Comparison of ENCODE assay signal across 18 cellular contexts in the genomic region with DNA sequence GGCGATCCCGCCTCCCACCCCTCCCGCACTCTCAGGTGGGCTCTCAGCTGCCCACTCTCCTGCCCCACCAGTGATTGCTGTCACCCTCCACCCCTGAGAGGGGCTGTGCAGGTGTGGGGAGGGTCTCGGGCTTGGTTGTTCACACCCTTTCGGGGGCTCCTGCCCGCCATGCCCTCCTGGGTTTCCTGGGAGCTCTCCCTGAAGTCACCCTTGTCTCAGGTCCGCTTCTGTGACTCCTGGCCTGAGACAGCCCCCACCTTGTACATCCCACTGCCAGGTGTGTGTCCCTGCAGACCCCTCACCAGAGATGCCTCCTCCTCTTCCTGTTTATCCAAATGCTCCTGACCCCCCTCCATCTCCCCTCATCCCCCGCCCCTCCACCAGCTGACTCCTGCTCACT. TPM values are rescaled to one million over a fixed set of nuclear protein-coding genes. Genes with fewer than 3 reads are reported as not detected.
DNase-seq lines count a peak whose midpoint lies in the region; ATAC-seq, FAIRE-seq and TF ChIP-seq lines count a peak whose summit lies in the region.
"Had no signal": no experiment of that assay in that cellular context is flagged by ENCODE, and none has a peak within 500 bp of the region (broad histone marks: within the 10 kb centered on the region; RNA-seq: fewer than 3 reads in every experiment).

No MANE protein-coding gene starts in this region.

- H2AK5ac ChIP-seq in neuronal stem cell (ENCODE audit: low read depth, low read length) = peak overlapping the region; percentile 97

- H3K79me1 ChIP-seq in neuronal stem cell (ENCODE audit: low read depth, low read length) = no peaks in the 10 kb centered on the region

- WGBS in neuronal stem cell (ENCODE audit: extremely low coverage in 2 of 2, insufficient read length in 2 of 2, insufficient replicate concordance in 1 of 2), 2 donors = no CpG with 5 or more reads among the region's 8 CpGs

- no peaks in the 10 kb centered on the region for H3K36me3 ChIP-seq in kidney (ENCODE audit: control insufficient read depth in 1 of 2, insufficient read depth in 2 of 2, low read length in 2 of 2)
- no peaks in the 10 kb centered on the region for H3K36me3 ChIP-seq in neuronal stem cell (replicated peaks in 1 of 2; ENCODE audit: control insufficient read depth in 2 of 2, insufficient read depth in 2 of 2, low read length in 2 of 2)
- H3K36me3 ChIP-seq in PC-9 (ENCODE audit: low read depth) = no peaks in the 10 kb centered on the region

- no peak overlapping the region for H2BK120ac ChIP-seq in neuronal stem cell (ENCODE audit: low read depth, low read length)

- ATAC-seq in GM21723 (IDR thresholded peaks at IDR 0.05; ENCODE audit: unreplicated experiment) = no peak
- ATAC-seq: A549, HCT116 had no signal

- H3K27me3 Mint-ChIP-seq in chondrocyte (ENCODE audit: low read depth) = peaks cover 45% of the 10 kb centered on the region

- H4K20me1 ChIP-seq in PC-9 (ENCODE audit: insufficient read depth) = no peaks in the 10 kb centered on the region

- H3K4me1 ChIP-seq in kidney (ENCODE audit: control insufficient read depth in 1 of 2, insufficient read depth in 1 of 2, low read depth in 1 of 2, low read length in 2 of 2) = no peaks in the 10 kb centered on the region
- H3K4me1 ChIP-seq in neuronal stem cell (ENCODE audit: control insufficient read depth in 2 of 2, insufficient read depth in 1 of 2, low read depth in 1 of 2, low read length in 2 of 2) = peaks cover 3 to 26% of the 10 kb centered on the region in 2 donors
- no peaks in the 10 kb centered on the region for H3K4me1 ChIP-seq in PC-9 (replicated peaks; ENCODE audit: insufficient read depth)
- H3K4me1 ChIP-seq: A549, Caco-2 had no signal

- no peak overlapping the region for H3K27ac ChIP-seq in kidney (ENCODE audit: low read depth in 2 of 2, low read length in 2 of 2)
- no peak overlapping the region for H3K27ac ChIP-seq in neuronal stem cell (replicated peaks; ENCODE audit: low read length)
- H3K27ac ChIP-seq in PC-9 = no peak overlapping the region
- H3K27ac ChIP-seq: A549, C4-2B had no signal

- no peak overlapping the region for H3K23ac ChIP-seq in neuronal stem cell (ENCODE audit: low read depth, low read length, poor library complexity)

- no peak for FAIRE-seq in kidney (lab: Jason Lieb, UNC)
- FAIRE-seq: A549, D721Med, G401.6, GM12891 had no signal

- H3K27me3 ChIP-seq in neuronal stem cell (ENCODE audit: control insufficient read depth in 3 of 3, insufficient read depth in 3 of 3, low read depth in 1 of 3, low read length in 3 of 3) (peaks cover 0 to 38% (median 0%) of the 10 kb centered on the region in 3 experiments), PC-9 (ENCODE audit: insufficient read depth, low read depth) (peaks cover 92% of the 10 kb centered on the region)

- POLR2A ChIA-PET in PC-9 (lab: Charles Lee; ENCODE audit: unreplicated experiment) = no interaction called here

- H2BK5ac ChIP-seq in neuronal stem cell (ENCODE audit: low read length) = no peak overlapping the region

- intact Hi-C loops in kidney (cut with DNase I) = no loop called here
- intact Hi-C loops in PC-9 (cut with micrococcal nuclease; ENCODE audit: unreplicated experiment) = no loop called here

- H3K9me2 ChIP-seq in PC-9 (ENCODE audit: insufficient read depth) = no peaks in the 10 kb centered on the region

- H2BK12ac ChIP-seq in neuronal stem cell (ENCODE audit: low read length) = no peak overlapping the region

- CTCF ChIA-PET in PC-9 (lab: Charles Lee) = interaction anchor here (0.6 kb wide), 1 partner anchor 102 kb away, joined by 12 read pairs; no protein-coding TSS in a partner anchor

- H3K4me3 Mint-ChIP-seq in chondrocyte (ENCODE audit: unreplicated experiment) = no peak overlapping the region
- H3K4me3 Mint-ChIP-seq: CD4-positive, alpha-beta T cell; GM23338; HFFc6 had no signal

- peak overlapping the region; percentile 89 for H3K18ac ChIP-seq in neuronal stem cell (ENCODE audit: low read length)

- BruUV-seq in PC-9 (replicated peaks; lab: Mats Ljungman, UMichigan) = no TSS peak

- H2BK15ac ChIP-seq in neuronal stem cell (ENCODE audit: low read length) = peak overlapping the region; percentile 99

- H3K4me1 Mint-ChIP-seq in chondrocyte (ENCODE audit: low read depth) = no peaks in the 10 kb centered on the region

- H3K4me2 ChIP-seq in neuronal stem cell (ENCODE audit: insufficient read depth, low read length, poor library complexity, severe bottlenecking) (no peak overlapping the region), PC-9 (no peak overlapping the region)
- H3K4me2 ChIP-seq: A549, GM23338 had no signal

- H3K9ac ChIP-seq in kidney (ENCODE audit: low read length in 2 of 2) = no peak overlapping the region
- H3K9ac ChIP-seq in neuronal stem cell (ENCODE audit: low read depth, low read length, poor library complexity) = no peak overlapping the region

- peak; percentile 65 for DNase-seq in chondrocyte (ENCODE audit: low spot score)
- DNase-seq in kidney = peak; percentile 37
- DNase-seq in neuronal stem cell (ENCODE audit: low spot score) = no peak
- DNase-seq in hypothalamus (lab: John Stamatoyannopoulos, UW) = no peak
- no peak for DNase-seq in PC-9
- DNase-seq: AML-193; Caco-2; CD4-positive, alpha-beta T cell; H7; HFFc6 had no signal

- H3K14ac ChIP-seq in neuronal stem cell (ENCODE audit: low read length) = no peak overlapping the region

- H3K9me3 Mint-ChIP-seq in chondrocyte (ENCODE audit: low read depth) = no peaks in the 10 kb centered on the region
- H3K9me3 Mint-ChIP-seq: CD4-positive, alpha-beta T cell; GM23338; HFFc6 had no signal

- no peaks in the 10 kb centered on the region for H3K79me2 ChIP-seq in PC-9 (ENCODE audit: low read depth)

- no peak overlapping the region for H3K27ac Mint-ChIP-seq in chondrocyte (ENCODE audit: unreplicated experiment)
- H3K27ac Mint-ChIP-seq: CD4-positive, alpha-beta T cell; GM23338; HFFc6 had no signal

- no peaks in the 10 kb centered on the region for H3F3A ChIP-seq in PC-9 (ENCODE audit: insufficient read depth, low read depth)

- H3K4ac ChIP-seq in neuronal stem cell (ENCODE audit: low read length) = no peak overlapping the region

- no peak overlapping the region for H4K91ac ChIP-seq in neuronal stem cell (ENCODE audit: low read depth, low read length, poor library complexity)

- H3K9me3 ChIP-seq in kidney (ENCODE audit: control insufficient read depth in 1 of 2, low read length in 2 of 2) = no peaks in the 10 kb centered on the region
- peaks cover 0 to 3% of the 10 kb centered on the region in 2 donors for H3K9me3 ChIP-seq in neuronal stem cell (replicated peaks in 1 of 2; ENCODE audit: control insufficient read depth in 2 of 2, insufficient read depth in 1 of 2, low read depth in 1 of 2, low read length in 2 of 2)
- no peaks in the 10 kb centered on the region for H3K9me3 ChIP-seq in PC-9 (ENCODE audit: insufficient read depth, low read depth)
- H3K9me3 ChIP-seq: A549, Caco-2 had no signal

- H3K4me3 ChIP-seq in kidney (ENCODE audit: low read length in 2 of 2) = no peak overlapping the region
- no peak overlapping the region for H3K4me3 ChIP-seq in neuronal stem cell (ENCODE audit: low read length in 2 of 2)
- no peak overlapping the region for H3K4me3 ChIP-seq in PC-9
- H3K4me3 ChIP-seq: A549, GM23338 had no signal

- H4K8ac ChIP-seq in neuronal stem cell (ENCODE audit: low read depth, low read length) = no peak overlapping the region

- no peak for TF ChIP-seq CTCF in chondrocyte (IDR thresholded peaks at IDR 0.05)
- no peak for TF ChIP-seq CTCF in kidney (IDR thresholded peaks at IDR 0.05; ENCODE audit: borderline replicate concordance, extremely low read depth, insufficient read depth)
- TF ChIP-seq CTCF in PC-9 (conservative IDR thresholded peaks at IDR 0.05) = no peak

- H3K36me3 Mint-ChIP-seq in chondrocyte (ENCODE audit: low read depth) = no peaks in the 10 kb centered on the region

- H2AFZ ChIP-seq in neuronal stem cell (ENCODE audit: low read length) (no peak overlapping the region), PC-9 (no peak overlapping the region)
- H2AFZ ChIP-seq: GM23338 had no signal

RNA-seq across cellular contexts. Expression of a gene that starts 37.8 kb away (rescaled TPM):
- total RNA-seq in chondrocyte = 0.99 to 1.6 TPM (median 1.5 TPM) in 3 replicates
- total RNA-seq in kidney = 36.2 TPM
- 21.9 TPM for polyA plus RNA-seq in kidney (ENCODE audit: insufficient read depth, low read depth, low replicate concordance)
- 7.7 TPM for polyA plus RNA-seq in neuronal stem cell (2013, experiment 1 of 2)
- polyA plus RNA-seq in neuronal stem cell (2013, experiment 2 of 2) = 7.2 TPM
- total RNA-seq in PC-9 (2021) = not detected in 2 replicates
- total RNA-seq: CD4-positive, alpha-beta T cell had no signal

Comparison
In these comparisons a context has a peak if more than half of its experiments do, and no peak if none do; other contexts are left out.
1. DNase-seq: peak in chondrocyte (single experiment) and kidney (single experiment); none in neuronal stem cell (single experiment), hypothalamus (0 of 51) and PC-9 (0 of 2).
2. RNA of a gene that starts 37.8 kb away (total RNA-seq): 36.2 TPM in kidney (single experiment); 0.99 to 1.6 TPM in chondrocyte and not detected in PC-9; every median in the first group is over 10 times any median in the second.